Comparison of ENCODE assay signal across 1 cellular context in genomic region chr22:21580623-21581007, GRCh38. TPM values are rescaled to one million over a fixed set of nuclear protein-coding genes. Genes with fewer than 3 reads are reported as not detected.
"Had no signal": no experiment of that assay in that cellular context is flagged by ENCODE, and none has a peak within 500 bp of the region (broad histone marks: within the 10 kb centered on the region; RNA-seq: fewer than 3 reads in every experiment).

No MANE protein-coding gene starts in this region.

RNA-seq across cellular contexts. Expression of gene RIMBP3C, which starts 29.4 kb away (rescaled TPM):
- polyA plus RNA-seq: aorta had no signal
